Comparison of ENCODE assay signal across 9 cellular contexts in genomic region chr7:16098585-16099179, GRCh38.
DNase-seq lines count a peak whose midpoint lies in the region; ATAC-seq and TF ChIP-seq lines count a peak whose summit lies in the region.
"Had no signal": no experiment of that assay in that cellular context is flagged by ENCODE, and none has a peak within 500 bp of the region (broad histone marks: within the 10 kb centered on the region; RNA-seq: fewer than 3 reads in every experiment).

No MANE protein-coding gene starts in this region.

- DNase-seq in KBM-7, result peak; percentile 30
- no peak for DNase-seq in brain microvascular endothelial cell
- peak; percentile 65 to 79 for DNase-seq in lung microvascular endothelial cell (ENCODE audit: low read depth in 2 of 2)
- DNase-seq in activated CD4-positive, CD25-positive, alpha-beta regulatory T cell treated with anti-CD3 and anti-CD28 coated beads, Interleukin-2, amount 50 U/mL, for 72 hours, result no peak
- DNase-seq in anterior cingulate cortex (lab: John Stamatoyannopoulos, UW), result no peak

- no peaks in the 10 kb centered on the region for H3K4me1 ChIP-seq in DOHH2 (ENCODE audit: control insufficient read depth, low read length)

- H3K36me3 ChIP-seq in DOHH2 (ENCODE audit: control insufficient read depth, low read length), result no peaks in the 10 kb centered on the region
- H3K36me3 ChIP-seq in brain microvascular endothelial cell (replicated peaks), result no peaks in the 10 kb centered on the region

- no peaks in the 10 kb centered on the region for H3K9me2 ChIP-seq in DOHH2 (replicated peaks; ENCODE audit: control insufficient read depth, low read length)

- H4K20me1 ChIP-seq in DOHH2 (ENCODE audit: control insufficient read depth, insufficient read depth, low read depth, low read length), result no peaks in the 10 kb centered on the region

- H3K27ac ChIP-seq in DOHH2 (ENCODE audit: low read depth, low read length) (no peak overlapping the region), brain microvascular endothelial cell (no peak overlapping the region)
- H3K27ac ChIP-seq: SK-N-MC had no signal

- H3K27me3 ChIP-seq in DOHH2 (ENCODE audit: control insufficient read depth, low read length) (no peaks in the 10 kb centered on the region), brain microvascular endothelial cell (replicated peaks) (no peaks in the 10 kb centered on the region)

- H3K4me2 ChIP-seq in DOHH2 (ENCODE audit: low read length), result no peak overlapping the region

- H3K9me3 ChIP-seq in DOHH2 (ENCODE audit: control insufficient read depth, insufficient read depth, low read length), result no peaks in the 10 kb centered on the region

- no peak for TF ChIP-seq POLR2A in GM18505 (IDR thresholded peaks at IDR 0.05; ENCODE audit: borderline replicate concordance, extremely low read depth, insufficient read depth, insufficient read length)

- no peak for ATAC-seq in HG03196 (IDR thresholded peaks at IDR 0.05; ENCODE audit: unreplicated experiment)
- no peak for ATAC-seq in GM18505 (IDR thresholded peaks at IDR 0.05; ENCODE audit: unreplicated experiment)

- in situ Hi-C loops in KBM-7 (cut with MboI; ENCODE audit: low pct_unique_long_range_greater_than_20kb, low sequenced_read_pairs) (loop anchor here (25.0 kb wide), 1 partner anchor 464 kb away; no protein-coding TSS in a partner anchor), brain microvascular endothelial cell (cut with HindIII; ENCODE audit: low pct_ligation_motif_present, low sequenced_read_pairs) (no loop called here)

- H3F3A ChIP-seq in DOHH2 (ENCODE audit: control insufficient read depth, insufficient read depth), result no peaks in the 10 kb centered on the region

- H3K4me3 ChIP-seq in DOHH2 (ENCODE audit: low read length), result no peak overlapping the region
- no peak overlapping the region for H3K4me3 ChIP-seq in brain microvascular endothelial cell (ENCODE audit: low read depth, low read length)
- H3K4me3 ChIP-seq: SK-N-MC had no signal

- no peaks in the 10 kb centered on the region for H3K79me2 ChIP-seq in DOHH2 (ENCODE audit: control insufficient read depth, low read length)

- TF ChIP-seq CTCF in DOHH2 (IDR thresholded peaks at IDR 0.05; ENCODE audit: low read depth, low read length, poor library complexity, severe bottlenecking) (peak; percentile 80), brain microvascular endothelial cell (IDR thresholded peaks at IDR 0.05; ENCODE audit: low read depth, low read length, missing control alignments) (peak; percentile 69)

Comparison
In these comparisons a context has a peak if more than half of its experiments do, and no peak if none do; other contexts are left out.
1. DNase-seq: peak in KBM-7 (single experiment) and lung microvascular endothelial cell (2 of 2); none in brain microvascular endothelial cell (single experiment), activated CD4-positive, CD25-positive, alpha-beta regulatory T cell treated with anti-CD3 and anti-CD28 coated beads, Interleukin-2, amount 50 U/mL, for 72 hours (single experiment) and anterior cingulate cortex (0 of 58).